10 cellular contexts compared by ENCODE assay signal in the genomic region with DNA sequence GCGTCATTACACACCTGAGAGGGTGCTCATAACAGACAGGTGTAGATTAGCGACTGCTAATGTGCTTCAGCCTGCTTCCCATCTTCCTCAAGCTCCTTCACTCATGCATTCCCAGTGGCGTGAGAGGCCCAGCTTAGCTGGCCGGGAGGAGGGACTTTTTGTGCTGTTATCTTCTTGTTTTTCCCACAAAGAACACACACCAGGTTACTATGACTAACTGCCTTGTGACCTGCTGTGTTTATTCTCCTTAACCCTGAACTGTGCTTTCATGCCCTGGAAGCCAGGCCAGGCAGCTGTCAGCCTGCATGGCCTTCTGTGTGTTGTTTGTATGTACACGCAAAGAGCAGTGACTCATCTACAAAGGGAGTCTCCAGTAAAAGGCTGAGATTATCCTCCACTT.
DNase-seq lines count a peak whose midpoint lies in the region; ATAC-seq and FAIRE-seq lines count a peak whose summit lies in the region.
"Had no signal": no experiment of that assay in that cellular context is flagged by ENCODE, and none has a peak within 500 bp of the region (broad histone marks: within the 10 kb centered on the region; RNA-seq: fewer than 3 reads in every experiment).

No MANE protein-coding gene starts in this region.

- FAIRE-seq in frontal cortex (lab: Jason Lieb, UNC): no peak

- DNase-seq in DMS 273 treated with DMSO at 0.1 percent for 48 hours (lab: John Stamatoyannopoulos, UW) (peak; percentile 16), NCI-H2196 treated with DMSO at 0.1 percent for 48 hours (lab: John Stamatoyannopoulos, UW; ENCODE audit: unreplicated experiment) (peak; percentile 66), myocyte (ENCODE audit: low read depth) (peak; percentile 94), NOMO-1 treated with DMSO at 0.1 percent for 48 hours (lab: John Stamatoyannopoulos, UW; ENCODE audit: unreplicated experiment) (no peak), frontal cortex (ENCODE audit: low spot score in 2 of 2) (no peak), NCI-H2171 (lab: John Stamatoyannopoulos, UW) (no peak)
- no peak for DNase-seq in activated T-cell treated with anti-CD3 and anti-CD28 coated beads, Interleukin-2, amount 50 U/mL, for 72 hours
- DNase-seq: activated naive CD8-positive, alpha-beta T cell treated with anti-CD3 and anti-CD28 coated beads for 36 hours; NCI-H2029 treated with DMSO at 0.1 percent for 48 hours had no signal

- peak; percentile 88 for ATAC-seq in esophagus mucosa
- ATAC-seq in activated T-cell treated with anti-CD3 and anti-CD28 coated beads, Interleukin-2, amount 50 U/mL, for 72 hours (replicated peaks in 1 of 2): no peak

- H3K27me3 Mint-ChIP-seq in activated T-cell treated with anti-CD3 and anti-CD28 coated beads, Interleukin-2, amount 50 U/mL, for 72 hours (ENCODE audit: low read depth): no peaks in the 10 kb centered on the region

- H3K36me3 Mint-ChIP-seq in activated T-cell treated with anti-CD3 and anti-CD28 coated beads, Interleukin-2, amount 50 U/mL, for 72 hours (ENCODE audit: insufficient read depth in 2 of 2): no peaks in the 10 kb centered on the region
- H3K36me3 Mint-ChIP-seq: activated naive CD8-positive, alpha-beta T cell treated with anti-CD3 and anti-CD28 coated beads for 36 hours had no signal

- no peaks in the 10 kb centered on the region for H3K9me3 Mint-ChIP-seq in activated T-cell treated with anti-CD3 and anti-CD28 coated beads, Interleukin-2, amount 50 U/mL, for 72 hours
- H3K9me3 Mint-ChIP-seq: activated naive CD8-positive, alpha-beta T cell treated with anti-CD3 and anti-CD28 coated beads for 36 hours had no signal

- no peaks in the 10 kb centered on the region for H3K4me1 Mint-ChIP-seq in activated T-cell treated with anti-CD3 and anti-CD28 coated beads, Interleukin-2, amount 50 U/mL, for 72 hours (ENCODE audit: low read depth)
- H3K4me1 Mint-ChIP-seq: activated naive CD8-positive, alpha-beta T cell treated with anti-CD3 and anti-CD28 coated beads for 36 hours had no signal

- H3K27ac Mint-ChIP-seq in activated T-cell treated with anti-CD3 and anti-CD28 coated beads, Interleukin-2, amount 50 U/mL, for 72 hours: no peak overlapping the region
- H3K27ac Mint-ChIP-seq: activated naive CD8-positive, alpha-beta T cell treated with anti-CD3 and anti-CD28 coated beads for 36 hours had no signal

- no peak overlapping the region for H3K4me3 Mint-ChIP-seq in activated T-cell treated with anti-CD3 and anti-CD28 coated beads, Interleukin-2, amount 50 U/mL, for 72 hours
- H3K4me3 Mint-ChIP-seq: activated naive CD8-positive, alpha-beta T cell treated with anti-CD3 and anti-CD28 coated beads for 36 hours had no signal

Comparison
In these comparisons a context has a peak if more than half of its experiments do, and no peak if none do; other contexts are left out.
1. DNase-seq: peak in DMS 273 treated with DMSO at 0.1 percent for 48 hours (single experiment), NCI-H2196 treated with DMSO at 0.1 percent for 48 hours (single experiment) and myocyte (single experiment); none in activated T-cell treated with anti-CD3 and anti-CD28 coated beads, Interleukin-2, amount 50 U/mL, for 72 hours (0 of 2), NOMO-1 treated with DMSO at 0.1 percent for 48 hours (single experiment), frontal cortex (0 of 2) and NCI-H2171 (single experiment).